In the genomic region with DNA sequence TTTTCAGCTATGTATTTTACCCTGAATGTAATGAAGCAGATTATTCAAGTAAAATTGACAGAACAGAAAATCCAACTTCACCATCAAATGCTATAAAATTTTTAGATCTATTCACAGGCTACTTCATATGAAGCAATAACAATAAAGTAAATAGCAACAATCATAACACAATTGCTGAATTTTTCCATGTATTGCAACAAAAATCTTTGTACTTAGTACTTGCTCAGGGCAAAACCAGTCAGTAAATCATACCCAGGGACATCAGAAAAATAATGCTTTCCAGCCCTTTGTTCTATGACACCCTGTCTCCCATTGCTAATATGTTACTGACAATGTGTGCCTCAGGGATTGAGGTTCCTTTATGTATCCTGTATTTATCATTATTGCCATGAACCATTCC, we compare ENCODE assay signal across 23 cellular contexts. TPM values are rescaled to one million over a fixed set of nuclear protein-coding genes. Genes with fewer than 3 reads are reported as not detected.
"Had no signal": no experiment of that assay in that cellular context is flagged by ENCODE, and none has a peak within 500 bp of the region (broad histone marks: within the 10 kb centered on the region; RNA-seq: fewer than 3 reads in every experiment).

No MANE protein-coding gene starts in this region.

- DNase-seq: Kasumi-1, MM.1S, NCI-H1092 treated with DMSO at 0.1 percent for 48 hours, NCI-H1436, NCI-H187, NCI-H2029, NCI-H2081 treated with DMSO at 0.1 percent for 48 hours, NCI-H2171, NCI-H226, NCI-H446, NCI-H510A, NCI-H524 treated with DMSO at 0.1 percent for 48 hours, NCI-H69, NCI-H774, Right ventricle myocardium superior, RPMI8226, SIG-M5 had no signal

- ATAC-seq: K562 had no signal

- H3K9me3 Mint-ChIP-seq: IgD-negative memory B cell had no signal

- H3K27ac Mint-ChIP-seq: IgD-negative memory B cell had no signal

- H3K4me1 ChIP-seq: SJSA1 had no signal

- H3K27me3 ChIP-seq: SJSA1 had no signal

- H3K4me3 Mint-ChIP-seq: IgD-negative memory B cell had no signal

- H3K9me3 ChIP-seq: SJSA1 had no signal

- H3K36me3 ChIP-seq: SJSA1 had no signal

- H3K4me2 ChIP-seq: KMS-11 had no signal

- H3K27me3 Mint-ChIP-seq: IgD-negative memory B cell had no signal

- H3K27ac ChIP-seq: HL-60, KMS-11, SJSA1, SK-N-MC had no signal

- H3K9ac ChIP-seq: KMS-11 had no signal

- H3K4me3 ChIP-seq: K562, SJSA1, SK-N-MC had no signal

- H3K36me3 Mint-ChIP-seq: IgD-negative memory B cell had no signal

RNA-seq across cellular contexts. Expression of a gene that starts 15.5 kb away (rescaled TPM):
- total RNA-seq: Right ventricle myocardium superior had no signal
- polyA plus RNA-seq: IgD-negative memory B cell, K562 had no signal
